In genomic region chr1:42937836-42938595, GRCh38 we compare ENCODE assay signal across 8 cellular contexts. TPM values are rescaled to one million over a fixed set of nuclear protein-coding genes. Genes with fewer than 3 reads are reported as not detected.
DNase-seq lines count a peak whose midpoint lies in the region; ATAC-seq and TF ChIP-seq lines count a peak whose summit lies in the region.

No MANE protein-coding gene starts in this region.

- no peak for TF ChIP-seq CTCF in foreskin keratinocyte (conservative IDR thresholded peaks at IDR 0.05)
- no peak for TF ChIP-seq CTCF in suprapubic skin (IDR thresholded peaks at IDR 0.05)

- H3K27ac ChIP-seq in foreskin keratinocyte = peak overlapping the region; percentile 78
- H3K27ac ChIP-seq in suprapubic skin = peak overlapping the region; percentile 83

- no peak for TF ChIP-seq EP300 in suprapubic skin (IDR thresholded peaks at IDR 0.05)

- peaks cover 5% of the 10 kb centered on the region for H3K36me3 ChIP-seq in suprapubic skin

- no peaks in the 10 kb centered on the region for H3K27me3 Mint-ChIP-seq in activated CD8-positive, alpha-beta memory T cell treated with anti-CD3 and anti-CD28 coated beads, Interleukin-2, amount 10 ng/mL, durations not matched to agents 7 days and 5 days

- CTCF ChIA-PET in activated CD8-positive, alpha-beta memory T cell treated with anti-CD3 and anti-CD28 coated beads, Interleukin-2, amount 10 ng/mL, durations not matched to agents 7 days and 5 days (lab: Charles Lee) = interaction anchor here (0.7 to 3.6 kb wide), 7 partner anchors 9 to 170 kb away, joined by 3 to 22 read pairs (median 8); no protein-coding TSS in a partner anchor

- 79% methylated on average over 6 of the region's 6 CpGs for WGBS in suprapubic skin

- ATAC-seq in activated CD8-positive, alpha-beta memory T cell treated with anti-CD3 and anti-CD28 coated beads, Interleukin-2, amount 10 ng/mL, durations not matched to agents 7 days and 5 days = peak; percentile 31
- ATAC-seq in foreskin keratinocyte = no peak

- no peak for TF ChIP-seq POLR2A in suprapubic skin (IDR thresholded peaks at IDR 0.05)

- H3K9me3 Mint-ChIP-seq in activated CD8-positive, alpha-beta memory T cell treated with anti-CD3 and anti-CD28 coated beads, Interleukin-2, amount 10 ng/mL, durations not matched to agents 7 days and 5 days (ENCODE audit: low read depth) = no peaks in the 10 kb centered on the region

- peak overlapping the region; percentile 96 for H3K27ac Mint-ChIP-seq in activated CD8-positive, alpha-beta memory T cell treated with anti-CD3 and anti-CD28 coated beads, Interleukin-2, amount 10 ng/mL, durations not matched to agents 7 days and 5 days

- H3K9me3 ChIP-seq in suprapubic skin = no peaks in the 10 kb centered on the region

- peaks cover 77% of the 10 kb centered on the region for H3K4me1 ChIP-seq in foreskin keratinocyte
- H3K4me1 ChIP-seq in suprapubic skin = peaks cover 99% of the 10 kb centered on the region

- H3K4me1 Mint-ChIP-seq in activated CD8-positive, alpha-beta memory T cell treated with anti-CD3 and anti-CD28 coated beads, Interleukin-2, amount 10 ng/mL, durations not matched to agents 7 days and 5 days = peaks cover 98% of the 10 kb centered on the region

- H3K27me3 ChIP-seq in foreskin keratinocyte (no peaks in the 10 kb centered on the region), suprapubic skin (no peaks in the 10 kb centered on the region)

- DNase-seq in activated CD8-positive, alpha-beta memory T cell treated with anti-CD3 and anti-CD28 coated beads, Interleukin-2, amount 10 ng/mL, durations not matched to agents 7 days and 5 days = peak; percentile 70
- no peak for DNase-seq in activated CD8-positive, alpha-beta memory T cell treated with anti-CD3 and anti-CD28 coated beads, Interleukin-2, amount 50 U/mL, for 4 hours
- DNase-seq in SW480 (ENCODE audit: low spot score) (peak; percentile 45), foreskin keratinocyte (no peak), suprapubic skin (ENCODE audit: low spot score in 2 of 2) (peak in 1 of 2 donors; percentile 47), dedifferentiated amniotic fluid mesenchymal stem cell (ENCODE audit: extremely low spot score) (no peak), NCI-H2081 (lab: John Stamatoyannopoulos, UW) (no peak), NCI-H2171 (lab: John Stamatoyannopoulos, UW) (no peak)

- peak overlapping the region; percentile 57 for H3K4me3 Mint-ChIP-seq in activated CD8-positive, alpha-beta memory T cell treated with anti-CD3 and anti-CD28 coated beads, Interleukin-2, amount 10 ng/mL, durations not matched to agents 7 days and 5 days

- no peak overlapping the region for H3K4me3 ChIP-seq in suprapubic skin

- H3K36me3 Mint-ChIP-seq in activated CD8-positive, alpha-beta memory T cell treated with anti-CD3 and anti-CD28 coated beads, Interleukin-2, amount 10 ng/mL, durations not matched to agents 7 days and 5 days = peaks cover 74% of the 10 kb centered on the region

RNA-seq across cellular contexts. Expression of gene SLC2A1, which starts 20.7 kb away (rescaled TPM):
- 100 to 1,000 TPM; 113 to 140 TPM for total RNA-seq in activated CD8-positive, alpha-beta memory T cell treated with anti-CD3 and anti-CD28 coated beads, Interleukin-2, amount 10 ng/mL, durations not matched to agents 7 days and 5 days
- total RNA-seq in foreskin keratinocyte (204 and 209 TPM in 2 replicates), suprapubic skin (1,000 to 10,000 TPM in 1 of 4 donors, 100 to 1,000 TPM in 3; 466 to 1,239 (median 686) TPM)
- 178 and 182 TPM in 2 replicates for polyA plus RNA-seq in foreskin keratinocyte

Comparison
In these comparisons a context has a peak if more than half of its experiments do, and no peak if none do; other contexts are left out.
1. DNase-seq: peak in activated CD8-positive, alpha-beta memory T cell treated with anti-CD3 and anti-CD28 coated beads, Interleukin-2, amount 10 ng/mL, durations not matched to agents 7 days and 5 days (single experiment) and SW480 (single experiment); none in activated CD8-positive, alpha-beta memory T cell treated with anti-CD3 and anti-CD28 coated beads, Interleukin-2, amount 50 U/mL, for 4 hours (single experiment), foreskin keratinocyte (0 of 2), dedifferentiated amniotic fluid mesenchymal stem cell (single experiment), NCI-H2081 (0 of 2) and NCI-H2171 (single experiment).